ENCODE assay signal across 8 cellular contexts in the genomic region with DNA sequence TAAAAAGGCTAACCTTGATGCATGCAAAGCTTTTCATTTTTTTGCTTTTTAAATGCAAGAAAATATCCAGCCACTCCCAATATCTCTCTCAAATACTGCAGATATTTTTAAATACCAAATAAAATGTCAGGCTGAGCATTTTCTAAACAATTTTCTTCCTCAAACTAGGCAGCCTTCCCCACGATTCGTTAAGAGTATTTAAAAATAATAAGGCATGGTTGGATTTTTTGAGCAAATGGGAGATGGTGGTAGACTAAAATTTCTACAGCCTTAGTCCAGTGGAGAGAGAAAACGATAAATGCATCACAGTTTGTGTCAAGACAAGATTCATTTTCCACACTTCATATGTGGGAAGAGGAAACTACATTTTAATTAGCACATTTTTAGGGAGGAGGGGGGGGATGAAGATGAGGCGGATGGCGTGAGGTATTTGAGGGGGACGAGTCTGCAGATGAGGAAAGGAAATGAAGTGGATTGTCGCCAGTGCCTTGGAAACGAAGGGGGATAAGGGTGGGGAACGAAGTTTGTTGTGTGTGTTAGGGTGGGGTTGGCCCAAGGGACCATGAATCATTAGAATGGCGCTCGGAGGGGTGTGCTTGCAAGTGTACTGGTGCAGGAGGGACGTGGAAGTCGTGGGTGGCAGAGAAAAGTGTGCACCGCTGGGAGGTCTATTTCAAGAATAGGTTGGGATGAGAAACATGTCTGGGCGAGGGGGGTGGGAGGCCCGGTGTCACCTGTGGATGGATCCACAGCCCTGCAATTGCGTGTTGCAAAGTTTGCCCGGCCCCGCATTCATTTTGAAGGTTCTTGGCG. TPM values are rescaled to one million over a fixed set of nuclear protein-coding genes. Genes with fewer than 3 reads are reported as not detected.
DNase-seq lines count a peak whose midpoint lies in the region; ATAC-seq and TF ChIP-seq lines count a peak whose summit lies in the region.

No MANE protein-coding gene starts in this region.

- intact Hi-C loops in colonic mucosa (cut with DNase I) (no loop called here), testis (cut with DNase I; ENCODE audit: low total_unique reads) (no loop called here)

- H3K36me3 ChIP-seq in CD4-positive, CD25-positive, alpha-beta regulatory T cell (ENCODE audit: control insufficient read depth, insufficient read depth, low read length) = no peaks in the 10 kb centered on the region
- H3K36me3 ChIP-seq in KMS-11 (ENCODE audit: insufficient read depth) (no peaks in the 10 kb centered on the region), colonic mucosa (no peaks in the 10 kb centered on the region), liver (ENCODE audit: control insufficient read depth in 4 of 4, insufficient read depth in 3 of 4, low read depth in 1 of 4, low read length in 3 of 4) (no peaks in the 10 kb centered on the region), testis (ENCODE audit: low read depth, missing control alignments) (no peaks in the 10 kb centered on the region)

- H4K20me1 ChIP-seq in KMS-11 (ENCODE audit: insufficient read depth) = no peaks in the 10 kb centered on the region

- peaks cover 30% of the 10 kb centered on the region for H3K79me2 ChIP-seq in KMS-11 (ENCODE audit: insufficient read depth, low read depth)

- TF ChIP-seq CTCF in KMS-11 (conservative IDR thresholded peaks at IDR 0.05; ENCODE audit: low read depth, low read length) (no peak), colonic mucosa (IDR thresholded peaks at IDR 0.05) (no peak), liver (IDR thresholded peaks at IDR 0.05; ENCODE audit: low read depth, low read length, missing input control) (no peak), testis (IDR thresholded peaks at IDR 0.05) (no peak)

- H3K9ac ChIP-seq in KMS-11 (no peak overlapping the region), colonic mucosa (ENCODE audit: low read depth in 2 of 2, low read length in 2 of 2) (peak overlapping the region; percentile 86 to 87), liver (ENCODE audit: low read depth in 1 of 2, low read length in 2 of 2) (peak overlapping the region in 1 of 2 donors; percentile 48)

- H3K27me3 Mint-ChIP-seq in CD4-positive, CD25-positive, alpha-beta regulatory T cell = no peaks in the 10 kb centered on the region

- H2AFZ ChIP-seq in KMS-11 (ENCODE audit: low read depth) = peak overlapping the region; percentile 86

- H3K4me3 Mint-ChIP-seq in CD4-positive, CD25-positive, alpha-beta regulatory T cell = no peak overlapping the region

- peaks cover 26% of the 10 kb centered on the region for H3K4me1 ChIP-seq in CD4-positive, CD25-positive, alpha-beta regulatory T cell (ENCODE audit: control insufficient read depth, insufficient read depth, low read length, poor library complexity, severe bottlenecking)
- peaks cover 23% of the 10 kb centered on the region for H3K4me1 ChIP-seq in KMS-11 (ENCODE audit: low read depth, poor library complexity, severe bottlenecking)
- no peaks in the 10 kb centered on the region for H3K4me1 ChIP-seq in colonic mucosa
- peaks cover 5 to 39% (median 33%) of the 10 kb centered on the region in 4 donors for H3K4me1 ChIP-seq in liver (ENCODE audit: control insufficient read depth in 4 of 4, insufficient read depth in 4 of 4, low read length in 3 of 4)
- peaks cover 27% of the 10 kb centered on the region for H3K4me1 ChIP-seq in testis

- DNase-seq in CD4-positive, CD25-positive, alpha-beta regulatory T cell = no peak
- DNase-seq in colonic mucosa (peak; percentile 67), testis (peak; percentile 65), SKM-1 treated with dmso at 0.1 percent for 144 hours (lab: John Stamatoyannopoulos, UW; ENCODE audit: unreplicated experiment) (no peak)

- H3K27ac Mint-ChIP-seq in CD4-positive, CD25-positive, alpha-beta regulatory T cell = no peak overlapping the region

- no peaks in the 10 kb centered on the region for H3K9me3 ChIP-seq in CD4-positive, CD25-positive, alpha-beta regulatory T cell (ENCODE audit: control insufficient read depth in 2 of 2, low read length in 2 of 2)
- H3K9me3 ChIP-seq in colonic mucosa (no peaks in the 10 kb centered on the region), liver (ENCODE audit: control insufficient read depth in 4 of 4, low read length in 3 of 4) (no peaks in the 10 kb centered on the region), testis (no peaks in the 10 kb centered on the region)

- no peak for TF ChIP-seq POLR2A in testis (IDR thresholded peaks at IDR 0.05)

- no peak for TF ChIP-seq RAD21 in liver (IDR thresholded peaks at IDR 0.05)

- H3K36me3 Mint-ChIP-seq in CD4-positive, CD25-positive, alpha-beta regulatory T cell = no peaks in the 10 kb centered on the region

- peak overlapping the region; percentile 90 for H3K27ac ChIP-seq in CD4-positive, CD25-positive, alpha-beta regulatory T cell (ENCODE audit: insufficient read depth, low read length, poor library complexity, severe bottlenecking)
- H3K27ac ChIP-seq in KMS-11 (no peak overlapping the region), colonic mucosa (peak overlapping the region; percentile 80), liver (ENCODE audit: low read depth in 1 of 2, low read length in 2 of 2) (peak overlapping the region; percentile 78 to 84), testis (peak overlapping the region; percentile 97 to 99)

- 30% methylated on average over 20 of the region's 20 CpGs for WGBS in liver
- WGBS in testis, 2 donors = 7 to 8% methylated on average over 20 of the region's 20 CpGs

- no peak for ATAC-seq in CD4-positive, CD25-positive, alpha-beta regulatory T cell (ENCODE audit: low read depth in 2 of 2)
- ATAC-seq in HG03175 (IDR thresholded peaks at IDR 0.05; ENCODE audit: unreplicated experiment) (no peak), GM21423 (IDR thresholded peaks at IDR 0.05; ENCODE audit: unreplicated experiment) (no peak)

- no peak overlapping the region for H3K4me3 ChIP-seq in CD4-positive, CD25-positive, alpha-beta regulatory T cell (ENCODE audit: low read depth, low read length)
- H3K4me3 ChIP-seq in KMS-11 (IDR thresholded peaks at IDR 0.05; ENCODE audit: insufficient read depth, low read depth, low read length) (no peak overlapping the region), colonic mucosa (peak overlapping the region; percentile 62), liver (ENCODE audit: low read depth in 1 of 3, low read length in 3 of 3) (peak overlapping the region in 2 of 3 donors; percentile 70 to 99), testis (peak overlapping the region; percentile 99 to 100)

- no peak overlapping the region for H3K4me2 ChIP-seq in KMS-11

- no peaks in the 10 kb centered on the region for H3K27me3 ChIP-seq in CD4-positive, CD25-positive, alpha-beta regulatory T cell (ENCODE audit: control insufficient read depth, insufficient read depth, low read length)
- no peaks in the 10 kb centered on the region for H3K27me3 ChIP-seq in KMS-11 (ENCODE audit: insufficient read depth, low read depth)
- H3K27me3 ChIP-seq in colonic mucosa = no peaks in the 10 kb centered on the region
- H3K27me3 ChIP-seq in liver (ENCODE audit: control insufficient read depth in 4 of 4, insufficient read depth in 4 of 4, low read length in 3 of 4) = no peaks in the 10 kb centered on the region
- H3K27me3 ChIP-seq in testis = no peaks in the 10 kb centered on the region

- no peaks in the 10 kb centered on the region for H3K9me3 Mint-ChIP-seq in CD4-positive, CD25-positive, alpha-beta regulatory T cell

- peaks cover 6 to 30% (median 20%) of the 10 kb centered on the region in 4 donors for H3K4me1 Mint-ChIP-seq in CD4-positive, CD25-positive, alpha-beta regulatory T cell

TF ChIP-seq in liver, 16 proteins besides CTCF, POLR2A, EP300 and RAD21:
- TF ChIP-seq, protein P1, sequence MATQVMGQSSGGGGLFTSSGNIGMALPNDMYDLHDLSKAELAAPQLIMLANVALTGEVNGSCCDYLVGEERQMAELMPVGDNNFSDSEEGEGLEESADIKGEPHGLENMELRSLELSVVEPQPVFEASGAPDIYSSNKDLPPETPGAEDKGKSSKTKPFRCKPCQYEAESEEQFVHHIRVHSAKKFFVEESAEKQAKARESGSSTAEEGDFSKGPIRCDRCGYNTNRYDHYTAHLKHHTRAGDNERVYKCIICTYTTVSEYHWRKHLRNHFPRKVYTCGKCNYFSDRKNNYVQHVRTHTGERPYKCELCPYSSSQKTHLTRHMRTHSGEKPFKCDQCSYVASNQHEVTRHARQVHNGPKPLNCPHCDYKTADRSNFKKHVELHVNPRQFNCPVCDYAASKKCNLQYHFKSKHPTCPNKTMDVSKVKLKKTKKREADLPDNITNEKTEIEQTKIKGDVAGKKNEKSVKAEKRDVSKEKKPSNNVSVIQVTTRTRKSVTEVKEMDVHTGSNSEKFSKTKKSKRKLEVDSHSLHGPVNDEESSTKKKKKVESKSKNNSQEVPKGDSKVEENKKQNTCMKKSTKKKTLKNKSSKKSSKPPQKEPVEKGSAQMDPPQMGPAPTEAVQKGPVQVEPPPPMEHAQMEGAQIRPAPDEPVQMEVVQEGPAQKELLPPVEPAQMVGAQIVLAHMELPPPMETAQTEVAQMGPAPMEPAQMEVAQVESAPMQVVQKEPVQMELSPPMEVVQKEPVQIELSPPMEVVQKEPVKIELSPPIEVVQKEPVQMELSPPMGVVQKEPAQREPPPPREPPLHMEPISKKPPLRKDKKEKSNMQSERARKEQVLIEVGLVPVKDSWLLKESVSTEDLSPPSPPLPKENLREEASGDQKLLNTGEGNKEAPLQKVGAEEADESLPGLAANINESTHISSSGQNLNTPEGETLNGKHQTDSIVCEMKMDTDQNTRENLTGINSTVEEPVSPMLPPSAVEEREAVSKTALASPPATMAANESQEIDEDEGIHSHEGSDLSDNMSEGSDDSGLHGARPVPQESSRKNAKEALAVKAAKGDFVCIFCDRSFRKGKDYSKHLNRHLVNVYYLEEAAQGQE (IDR thresholded peaks at IDR 0.05) = no peak
TF ChIP-seq in liver: peak in this region for 0.

RNA-seq across cellular contexts. Expression of a gene that starts 1.2 kb away (rescaled TPM):
- 341 TPM for total RNA-seq in CD4-positive, CD25-positive, alpha-beta regulatory T cell
- polyA plus RNA-seq in CD4-positive, CD25-positive, alpha-beta regulatory T cell = 100 to 1,000 TPM; 368 to 405 (median 380) TPM
- total RNA-seq in colonic mucosa = 100 to 1,000 TPM; 127 to 131 TPM
- 10 to 100 TPM; 24.5 to 55.9 TPM for total RNA-seq in liver
- 10 to 100 TPM; 15.4 to 21.1 TPM for polyA plus RNA-seq in liver
- total RNA-seq in testis = 100 to 1,000 TPM; 240 to 394 TPM
- 155 TPM for polyA plus RNA-seq in testis (ENCODE audit: insufficient read depth, low read depth, low replicate concordance)

Comparison
In these comparisons a context has a peak if more than half of its experiments do, and no peak if none do; other contexts are left out.
1. DNase-seq: peak in colonic mucosa (single experiment) and testis (single experiment); none in CD4-positive, CD25-positive, alpha-beta regulatory T cell (0 of 3) and SKM-1 treated with dmso at 0.1 percent for 144 hours (single experiment).
2. H3K4me3 ChIP-seq: peak in colonic mucosa (single experiment), liver (2 of 3) and testis (2 of 2); none in CD4-positive, CD25-positive, alpha-beta regulatory T cell (single experiment) and KMS-11 (single experiment).